ENCODE assay signal across 10 cellular contexts in the genomic region with DNA sequence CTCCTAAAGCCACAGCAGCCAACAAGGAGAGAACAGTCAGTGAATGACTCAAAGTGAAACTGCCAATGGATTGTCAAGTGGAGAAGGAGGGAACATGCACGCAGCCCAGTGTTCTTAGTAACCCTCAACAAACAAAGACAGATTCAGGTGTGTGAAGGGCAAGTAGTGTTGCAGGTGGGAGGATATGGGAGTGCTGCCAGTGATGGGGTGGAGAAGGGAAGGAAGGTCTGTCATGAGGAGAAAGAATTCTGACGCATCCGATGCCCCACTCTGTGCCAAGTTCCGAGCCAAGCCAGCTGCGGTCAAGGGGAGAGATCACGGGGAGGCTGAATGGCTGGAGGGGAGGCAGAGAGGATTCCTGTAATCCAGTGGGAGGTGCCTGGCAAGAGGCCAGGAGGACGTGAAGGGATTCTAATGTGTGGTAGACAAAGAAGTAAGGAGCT. TPM values are rescaled to one million over a fixed set of nuclear protein-coding genes. Genes with fewer than 3 reads are reported as not detected.
DNase-seq lines count a peak whose midpoint lies in the region; ATAC-seq, FAIRE-seq and TF ChIP-seq lines count a peak whose summit lies in the region.
"Had no signal": no experiment of that assay in that cellular context is flagged by ENCODE, and none has a peak within 500 bp of the region (broad histone marks: within the 10 kb centered on the region; RNA-seq: fewer than 3 reads in every experiment).

No MANE protein-coding gene starts in this region.

- no peaks in the 10 kb centered on the region for H3K27me3 ChIP-seq in Peyer's patch

- H3K9me3 Mint-ChIP-seq in stimulated activated effector memory CD8-positive, alpha-beta T cell treated with anti-CD3 and anti-CD28 coated beads, Interleukin-12 subunit alpha, Interleukin-12 subunit beta, amount 100 ng/mL, for 72 hours, result no peaks in the 10 kb centered on the region

- peak overlapping the region; percentile 18 for H3K27ac Mint-ChIP-seq in stimulated activated effector memory CD8-positive, alpha-beta T cell treated with anti-CD3 and anti-CD28 coated beads, Interleukin-12 subunit alpha, Interleukin-12 subunit beta, amount 100 ng/mL, for 72 hours

- H3K4me3 Mint-ChIP-seq in stimulated activated effector memory CD8-positive, alpha-beta T cell treated with anti-CD3 and anti-CD28 coated beads, Interleukin-12 subunit alpha, Interleukin-12 subunit beta, amount 100 ng/mL, for 72 hours, result no peak overlapping the region

- no peaks in the 10 kb centered on the region for H3K9me3 ChIP-seq in Peyer's patch

- peak overlapping the region in 2 of 4 donors; percentile 51 to 55 for H3K27ac ChIP-seq in Peyer's patch

- no peak for FAIRE-seq in H54 (lab: Jason Lieb, UNC)

- intact Hi-C loops in Right ventricle myocardium superior (cut with DNase I), result no loop called here

- H3K4me3 ChIP-seq in Peyer's patch, result no peak overlapping the region

- TF ChIP-seq CTCF in Peyer's patch (IDR thresholded peaks at IDR 0.05), result peak in 2 of 6 experiments; percentile 7 to 30

- H3K4me1 ChIP-seq in Peyer's patch, result peaks cover 0 to 65% (median 7%) of the 10 kb centered on the region in 4 donors

- H3K36me3 Mint-ChIP-seq in stimulated activated effector memory CD8-positive, alpha-beta T cell treated with anti-CD3 and anti-CD28 coated beads, Interleukin-12 subunit alpha, Interleukin-12 subunit beta, amount 100 ng/mL, for 72 hours, result peaks cover 15% of the 10 kb centered on the region

- H3K4me1 Mint-ChIP-seq in stimulated activated effector memory CD8-positive, alpha-beta T cell treated with anti-CD3 and anti-CD28 coated beads, Interleukin-12 subunit alpha, Interleukin-12 subunit beta, amount 100 ng/mL, for 72 hours, result peaks cover 65% of the 10 kb centered on the region

- peak; percentile 46 for DNase-seq in LoVo (ENCODE audit: low spot score)
- peak in 2 of 3 donors; percentile 73 to 81 for DNase-seq in Peyer's patch
- peak; percentile 71 for DNase-seq in Right ventricle myocardium superior
- DNase-seq in stimulated activated effector memory CD8-positive, alpha-beta T cell treated with anti-CD3 and anti-CD28 coated beads, Interleukin-12 subunit alpha, Interleukin-12 subunit beta, amount 100 ng/mL, for 72 hours (ENCODE audit: low spot score in 2 of 2), result no peak
- DNase-seq in foreskin melanocyte, result no peak
- DNase-seq in H54 (ENCODE audit: insufficient read length, low spot score), result no peak
- no peak for DNase-seq in ecto neural progenitor cell (ENCODE audit: low spot score)
- DNase-seq: cerebellar nuclear complex, occipital lobe had no signal

- peaks cover 0 to 8% (median 0%) of the 10 kb centered on the region in 3 donors for H3K36me3 ChIP-seq in Peyer's patch

- TF ChIP-seq POLR2A in Peyer's patch (IDR thresholded peaks at IDR 0.05) (peak in 1 of 2 donors; percentile 15), H54 (IDR thresholded peaks at IDR 0.05; ENCODE audit: low read depth, low read length) (no peak)

- ATAC-seq in Right ventricle myocardium superior (ENCODE audit: poor library complexity) (peak; percentile 55), GM19395 (IDR thresholded peaks at IDR 0.05; ENCODE audit: unreplicated experiment) (no peak)
- no peak for ATAC-seq in stimulated activated effector memory CD8-positive, alpha-beta T cell treated with anti-CD3 and anti-CD28 coated beads, Interleukin-12 subunit alpha, Interleukin-12 subunit beta, amount 100 ng/mL, for 72 hours

RNA-seq across cellular contexts. Expression of a gene that starts 56.5 kb away (rescaled TPM):
- total RNA-seq in Peyer's patch (100 to 1,000 TPM; 268 to 396 (median 337) TPM), Right ventricle myocardium superior (501 TPM)

Comparison
In these comparisons a context has a peak if more than half of its experiments do, and no peak if none do; other contexts are left out.
1. DNase-seq: peak in LoVo (single experiment), Peyer's patch (2 of 3) and Right ventricle myocardium superior (single experiment); none in stimulated activated effector memory CD8-positive, alpha-beta T cell treated with anti-CD3 and anti-CD28 coated beads, Interleukin-12 subunit alpha, Interleukin-12 subunit beta, amount 100 ng/mL, for 72 hours (0 of 2), foreskin melanocyte (single experiment), H54 (single experiment) and ecto neural progenitor cell (single experiment).